Comparison of ENCODE assay signal across 1 cellular context in genomic region chr14:35348044-35348380, GRCh38.
A peak's percentile ranks its signal among the peaks of the same experiment; 100 is the strongest.
TF ChIP-seq lines count a peak whose summit lies in the region.
"Not testable (repeated sequence)": the region's sequence is repeated elsewhere in the genome, so short reads cannot be mapped to it uniquely, and the experiment has no call there.

No MANE protein-coding gene starts in this region.

TF ChIP-seq in K562, 482 proteins besides CTCF, POLR2A, EP300 and RAD21:
- TF ChIP-seq ZKSCAN8 (CRISPR knock-in tag; IDR thresholded peaks at IDR 0.05) (0 out of 2 replicates have a peak, but pooled peaks have one; percentile 34), ID3 (tag; IDR thresholded peaks at IDR 0.05) (peak; percentile 9; the same call in 1 of the 2 replicates), ZNF395 (CRISPR knock-in tag; IDR thresholded peaks at IDR 0.05) (peak; percentile 48; the same call in 1 of the 2 replicates), NR2C2 (tag; IDR thresholded peaks at IDR 0.05) (0 out of 2 replicates have a peak, but pooled peaks have one; percentile 2), ZNF584 (CRISPR knock-in tag; IDR thresholded peaks at IDR 0.05; ENCODE audit: low read depth) (peak; percentile 65; the same call in 1 of the 2 replicates)
- not testable (repeated sequence) for TF ChIP-seq ID3, NR2C2 (CRISPR knock-in tag; IDR thresholded peaks at IDR 0.05)
